27 cellular contexts compared by ENCODE assay signal in the genomic region with DNA sequence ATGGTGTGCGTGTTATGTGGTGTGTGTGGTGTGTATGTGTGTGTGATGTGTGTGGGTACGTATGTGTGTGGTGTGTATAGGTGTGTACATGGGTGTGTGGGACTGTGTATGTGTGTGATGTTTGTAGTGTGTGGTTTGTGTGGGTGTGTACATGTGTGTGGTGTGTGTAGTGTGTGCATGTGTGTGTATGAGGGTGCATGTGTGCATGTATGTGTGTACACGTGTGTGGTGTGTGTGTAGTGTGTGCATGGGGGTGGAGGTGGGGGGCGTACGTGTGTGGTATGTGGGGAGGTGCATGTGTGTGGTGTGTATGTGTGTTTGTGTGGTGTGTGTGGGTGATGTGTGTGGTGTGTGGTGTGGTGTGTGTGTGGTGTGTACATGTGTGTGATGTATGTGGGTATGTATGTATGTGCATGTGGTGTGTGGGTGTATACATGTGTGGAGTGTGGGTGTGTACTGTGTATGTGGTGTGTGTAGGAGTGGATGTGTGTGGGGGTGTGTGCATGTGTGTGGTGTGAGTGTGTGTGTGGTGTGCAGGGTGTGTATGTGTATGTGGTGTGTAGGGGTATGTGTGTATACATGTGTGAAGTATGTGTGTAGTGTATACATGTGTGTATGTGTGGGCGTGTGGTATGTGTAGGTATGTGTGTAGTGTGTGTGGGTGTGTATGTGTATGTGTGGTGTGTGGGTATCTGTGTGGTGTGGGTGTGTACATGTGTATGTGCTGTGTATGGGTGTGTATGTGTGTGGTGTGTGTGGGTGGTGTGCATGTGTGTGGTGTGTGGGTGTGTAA.
"Had no signal": no experiment of that assay in that cellular context is flagged by ENCODE, and none has a peak within 500 bp of the region (broad histone marks: within the 10 kb centered on the region; RNA-seq: fewer than 3 reads in every experiment).

No MANE protein-coding gene starts in this region.

- H3K4me1 ChIP-seq: ascending aorta, gastroesophageal sphincter, right atrium auricular region, stomach, thyroid gland, upper lobe of right lung had no signal

- H3K4me3 Mint-ChIP-seq: activated naive CD8-positive, alpha-beta T cell; activated T-cell treated with anti-CD3 and anti-CD28 coated beads, Interleukin-2, amount 50 U/mL, for 4 hours; naive thymus-derived CD8-positive, alpha-beta T cell; neural progenitor cell; stimulated activated naive B cell treated with anti-CD40 and anti-IgM and Interleukin-4, amounts not matched to agents 10 μg/mL and 1 μg/mL and 100 μg/mL, for 72 hours had no signal

- H3K9ac ChIP-seq: neural progenitor cell had no signal

- H3K9me3 Mint-ChIP-seq: activated T-cell treated with anti-CD3 and anti-CD28 coated beads, Interleukin-2, amount 50 U/mL, for 4 hours; activated T-helper 2 cell treated with anti-CD3 and anti-CD28 coated beads, Interferon-gamma antibody, Interleukin-2, Interleukin-4, amounts not matched to agents 10 μg/mL and 5 μg/mL and 100 μg/mL, durations not matched to agents 14 hours and 24 hours and 36 hours; naive thymus-derived CD8-positive, alpha-beta T cell; neural progenitor cell; stimulated activated naive B cell treated with anti-CD40 and anti-IgM and Interleukin-4, amounts not matched to agents 10 μg/mL and 1 μg/mL and 100 μg/mL, for 72 hours had no signal

- H2AFZ ChIP-seq: hepatocyte, neural progenitor cell had no signal

- H3K4me3 ChIP-seq: adrenal gland, ascending aorta, gastroesophageal sphincter, hepatocyte, neural progenitor cell, right atrium auricular region, stomach, thyroid gland, upper lobe of right lung had no signal

- H3K79me2 ChIP-seq: hepatocyte had no signal

- H3K27me3 Mint-ChIP-seq: activated naive CD8-positive, alpha-beta T cell had no signal

- DNase-seq: activated CD4-positive, alpha-beta T cell treated with anti-CD3 and anti-CD28 coated beads for 4 hours; activated CD4-positive, alpha-beta T cell treated with anti-CD3 and anti-CD28 coated beads, Interleukin-2, amount 50 U/mL, for 48 hours; activated CD4-positive, CD25-positive, alpha-beta regulatory T cell; activated CD8-positive, alpha-beta memory T cell treated with anti-CD3 and anti-CD28 coated beads, Interleukin-2, amount 50 U/mL, for 48 hours; activated naive CD4-positive, alpha-beta T cell treated with Interleukin-2 at 50 U/mL for 16 hours; activated T-cell treated with anti-CD3 and anti-CD28 coated beads, Interleukin-2, amount 50 U/mL, for 4 hours; adrenal gland; brain microvascular endothelial cell; left cardiac atrium; left ventricle myocardium superior; midbrain; naive thymus-derived CD8-positive, alpha-beta T cell; stimulated activated CD4-positive, alpha-beta T cell treated with anti-CD3 and anti-CD28 coated beads, Interleukin-15, amount 100 ng/mL, for 24 hours; stimulated activated CD4-positive, alpha-beta T cell treated with anti-CD3 and anti-CD28 coated beads, Interleukin-2, amount 100 ng/mL, for 24 hours; stimulated activated naive B cell treated with anti-CD40 and anti-IgM and Interleukin-4, amounts not matched to agents 10 μg/mL and 1 μg/mL and 100 μg/mL, for 72 hours; stomach; thyroid gland; upper lobe of right lung had no signal

- H3K27me3 ChIP-seq: adrenal gland, ascending aorta, brain microvascular endothelial cell, gastroesophageal sphincter, hepatocyte, right atrium auricular region, thyroid gland, upper lobe of right lung had no signal

- H3K27ac Mint-ChIP-seq: activated naive CD8-positive, alpha-beta T cell; activated T-helper 2 cell treated with anti-CD3 and anti-CD28 coated beads, Interferon-gamma antibody, Interleukin-2, Interleukin-4, amounts not matched to agents 10 μg/mL and 5 μg/mL and 100 μg/mL, durations not matched to agents 14 hours and 24 hours and 36 hours; naive thymus-derived CD8-positive, alpha-beta T cell; neural progenitor cell; stimulated activated naive B cell treated with anti-CD40 and anti-IgM and Interleukin-4, amounts not matched to agents 10 μg/mL and 1 μg/mL and 100 μg/mL, for 72 hours had no signal

- H3K36me3 Mint-ChIP-seq: activated naive CD8-positive, alpha-beta T cell; naive thymus-derived CD8-positive, alpha-beta T cell; neural progenitor cell; stimulated activated naive B cell treated with anti-CD40 and anti-IgM and Interleukin-4, amounts not matched to agents 10 μg/mL and 1 μg/mL and 100 μg/mL, for 72 hours had no signal

- H3K36me3 ChIP-seq: adrenal gland, ascending aorta, brain microvascular endothelial cell, gastroesophageal sphincter, neural progenitor cell, right atrium auricular region, stomach, thyroid gland, upper lobe of right lung had no signal

- FAIRE-seq: endothelial cell of umbilical vein, keratinocyte had no signal

- H3K4me2 ChIP-seq: hepatocyte, neural progenitor cell had no signal

- H3K27ac ChIP-seq: adrenal gland, ascending aorta, brain microvascular endothelial cell, gastroesophageal sphincter, hepatocyte, neural progenitor cell, right atrium auricular region, stomach, thyroid gland, upper lobe of right lung had no signal

- H3K9me3 ChIP-seq: adrenal gland, ascending aorta, gastroesophageal sphincter, right atrium auricular region, thyroid gland, upper lobe of right lung had no signal

- ATAC-seq: activated T-cell treated with anti-CD3 and anti-CD28 coated beads, Interleukin-2, amount 50 U/mL, for 4 hours; gastroesophageal sphincter; left cardiac atrium; left ventricle myocardium superior; naive thymus-derived CD8-positive, alpha-beta T cell; stimulated activated naive B cell treated with anti-CD40 and anti-IgM and Interleukin-4, amounts not matched to agents 10 μg/mL and 1 μg/mL and 100 μg/mL, for 72 hours; upper lobe of right lung had no signal

- H3K4me1 Mint-ChIP-seq: naive thymus-derived CD8-positive, alpha-beta T cell; stimulated activated naive B cell treated with anti-CD40 and anti-IgM and Interleukin-4, amounts not matched to agents 10 μg/mL and 1 μg/mL and 100 μg/mL, for 72 hours had no signal
